8 cellular contexts compared by ENCODE assay signal in the genomic region with DNA sequence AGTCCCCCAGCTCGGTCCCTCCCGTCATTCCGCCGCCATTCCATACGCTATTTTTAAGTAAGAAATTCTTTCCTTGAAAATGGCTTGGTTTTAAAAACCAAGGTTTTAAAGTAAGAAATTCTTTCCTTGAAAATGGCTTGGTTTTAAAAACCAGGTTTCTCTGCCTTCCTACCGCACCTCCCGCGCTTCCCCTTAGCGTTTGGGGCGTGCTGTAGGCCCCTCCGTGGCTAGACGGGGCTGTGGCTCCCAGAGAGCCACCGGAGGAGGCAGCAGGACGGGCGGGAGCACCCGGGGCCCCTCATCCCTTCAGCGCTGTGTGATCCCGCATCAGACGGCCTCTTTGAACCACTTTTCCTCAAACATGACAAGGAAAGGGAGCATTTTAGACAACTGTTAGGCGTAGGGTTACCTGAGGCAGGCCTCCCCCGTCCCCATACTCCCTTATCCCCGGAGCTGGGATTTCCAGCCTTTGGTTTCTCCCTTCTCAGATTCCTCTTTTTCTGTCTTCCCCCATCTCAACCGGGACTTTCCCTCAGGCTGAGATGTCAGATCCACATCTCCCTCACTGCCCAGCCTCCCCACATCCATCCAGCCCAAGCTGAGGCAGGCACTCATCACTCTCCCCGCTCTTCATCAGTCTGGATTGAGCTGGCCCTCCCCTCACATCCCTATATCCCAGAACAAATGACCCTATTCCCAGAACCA. TPM values are rescaled to one million over a fixed set of nuclear protein-coding genes. Genes with fewer than 3 reads are reported as not detected.
DNase-seq lines count a peak whose midpoint lies in the region; ATAC-seq and TF ChIP-seq lines count a peak whose summit lies in the region.

No MANE protein-coding gene starts in this region.

- no peaks in the 10 kb centered on the region for H3K9me3 Mint-ChIP-seq in effector memory CD8-positive, alpha-beta T cell
- H3K9me3 Mint-ChIP-seq in nephron progenitor cell, result no peaks in the 10 kb centered on the region

- peak overlapping the region; percentile 96 to 98 for H3K27ac Mint-ChIP-seq in effector memory CD8-positive, alpha-beta T cell
- H3K27ac Mint-ChIP-seq in nephron progenitor cell, result peak overlapping the region; percentile 16

- peaks cover 28% of the 10 kb centered on the region for H3K36me3 Mint-ChIP-seq in effector memory CD8-positive, alpha-beta T cell (ENCODE audit: insufficient read depth)
- no peaks in the 10 kb centered on the region for H3K36me3 Mint-ChIP-seq in nephron progenitor cell (ENCODE audit: low read depth)

- TF ChIP-seq CTCF in C4-2B (conservative IDR thresholded peaks at IDR 0.05) (no peak), nephron progenitor cell (IDR thresholded peaks at IDR 0.05) (no peak)

- ATAC-seq in effector memory CD8-positive, alpha-beta T cell (replicated peaks), result no peak
- ATAC-seq in HG03457 (IDR thresholded peaks at IDR 0.05; ENCODE audit: unreplicated experiment), result no peak
- ATAC-seq in HG02885 (IDR thresholded peaks at IDR 0.05; ENCODE audit: poor library complexity, unreplicated experiment), result no peak

- no peaks in the 10 kb centered on the region for H3K27me3 ChIP-seq in MG63

- peak overlapping the region; percentile 69 for H3K27ac ChIP-seq in C4-2B

- peak overlapping the region; percentile 94 to 99 for H3K4me3 Mint-ChIP-seq in effector memory CD8-positive, alpha-beta T cell
- H3K4me3 Mint-ChIP-seq in nephron progenitor cell, result peak overlapping the region; percentile 79

- H3K4me1 Mint-ChIP-seq in effector memory CD8-positive, alpha-beta T cell (ENCODE audit: low read depth in 2 of 2), result peaks cover 40 to 43% of the 10 kb centered on the region in 2 donors
- peaks cover 47% of the 10 kb centered on the region for H3K4me1 Mint-ChIP-seq in nephron progenitor cell

- no peak for DNase-seq in MG63
- DNase-seq in effector memory CD8-positive, alpha-beta T cell, result no peak
- peak; percentile 14 for DNase-seq in nephron progenitor cell
- DNase-seq in NCI-H446 (lab: John Stamatoyannopoulos, UW), result no peak
- no peak for DNase-seq in islet precursor cell

- peak overlapping the region; percentile 83 for H3K4me3 ChIP-seq in MG63

- H3K27me3 Mint-ChIP-seq in effector memory CD8-positive, alpha-beta T cell, result peaks cover 0 to 4% of the 10 kb centered on the region in 2 donors
- peaks cover 11% of the 10 kb centered on the region for H3K27me3 Mint-ChIP-seq in nephron progenitor cell (ENCODE audit: low read depth, poor library complexity)

- H3K36me3 ChIP-seq in MG63, result peaks cover 4% of the 10 kb centered on the region

- H3K9me3 ChIP-seq in MG63, result no peaks in the 10 kb centered on the region

RNA-seq across cellular contexts. Expression of a gene that starts 0.5 kb away (rescaled TPM):
- 21.9 and 53.0 TPM in 2 replicates for total RNA-seq in MG63 (2014; rRNA removed; shearing (Covaris generic); ENCODE audit: low replicate concordance)
